Comparison of ENCODE assay signal across 16 cellular contexts in genomic region chr6:89291256-89291819, GRCh38. TPM values are rescaled to one million over a fixed set of nuclear protein-coding genes. Genes with fewer than 3 reads are reported as not detected.
DNase-seq lines count a peak whose midpoint lies in the region; ATAC-seq and TF ChIP-seq lines count a peak whose summit lies in the region.
"Had no signal": no experiment of that assay in that cellular context is flagged by ENCODE, and none has a peak within 500 bp of the region (broad histone marks: within the 10 kb centered on the region; RNA-seq: fewer than 3 reads in every experiment).

No MANE protein-coding gene starts in this region.

- 0 out of 3 replicates have a peak, but pooled peaks have one; percentile 27 for ATAC-seq in DND-41 (ENCODE audit: insufficient read depth, low read depth)
- ATAC-seq: CD8-positive, alpha-beta T cell had no signal

- H4K8ac ChIP-seq in mesenchymal stem cell (ENCODE audit: low read length): peak overlapping the region; percentile 42

- H3K79me2 ChIP-seq in DND-41 (ENCODE audit: insufficient read depth, low read length): no peaks in the 10 kb centered on the region
- H3K79me2 ChIP-seq in osteoblast (ENCODE audit: insufficient read depth, low read length): no peaks in the 10 kb centered on the region

- H3K4me3 ChIP-seq in DND-41 (ENCODE audit: low read depth in 1 of 2, low read length in 2 of 2): no peak overlapping the region
- H3K4me3 ChIP-seq in SJCRH30: no peak overlapping the region
- no peak overlapping the region for H3K4me3 ChIP-seq in mesenchymal stem cell (ENCODE audit: insufficient read depth in 1 of 2, low read depth in 1 of 2, low read length in 2 of 2)
- H3K4me3 ChIP-seq in osteoblast (ENCODE audit: insufficient read depth, low read length): no peak overlapping the region

- H3K27ac ChIP-seq in DND-41 (ENCODE audit: low read length) (no peak overlapping the region), SJCRH30 (peak overlapping the region; percentile 16), mesenchymal stem cell (ENCODE audit: low read length, poor library complexity, severe bottlenecking) (no peak overlapping the region), osteoblast (ENCODE audit: low read depth, low read length) (no peak overlapping the region)

- DNase-seq in DND-41 (no peak), SJCRH30 (no peak), mesenchymal stem cell (no peak), NCI-H526 treated with DMSO at 0.1 percent for 48 hours (lab: John Stamatoyannopoulos, UW) (no peak), osteoblast (ENCODE audit: insufficient read length, low spot score, missing footprints) (no peak), glomerular visceral epithelial cell (ENCODE audit: extremely low spot score) (no peak)
- DNase-seq: EL, KG1, NCI-H1048, NCI-H146, NCI-H2107, NCI-H345, NCI-H748 treated with DMSO at 0.1 percent for 48 hours, SHP77 treated with DMSO at 0.1 percent for 48 hours had no signal

- H2BK15ac ChIP-seq in mesenchymal stem cell (ENCODE audit: low read depth, poor library complexity, severe bottlenecking): no peak overlapping the region

- no peak overlapping the region for H3K23ac ChIP-seq in mesenchymal stem cell (ENCODE audit: low read length in 2 of 2)

- no peak overlapping the region for H3K14ac ChIP-seq in mesenchymal stem cell (ENCODE audit: low read length in 2 of 2)

- H3K9me3 ChIP-seq in DND-41 (ENCODE audit: insufficient read depth, low read length, severe bottlenecking) (no peaks in the 10 kb centered on the region), SJCRH30 (replicated peaks) (no peaks in the 10 kb centered on the region), mesenchymal stem cell (ENCODE audit: control insufficient read depth, low read length) (no peaks in the 10 kb centered on the region), osteoblast (ENCODE audit: low read depth, low read length) (no peaks in the 10 kb centered on the region)

- no peak overlapping the region for H3K4ac ChIP-seq in mesenchymal stem cell (ENCODE audit: low read depth in 1 of 2, low read length in 2 of 2)

- H2AFZ ChIP-seq in DND-41 (ENCODE audit: low read depth, low read length) (no peak overlapping the region), mesenchymal stem cell (ENCODE audit: low read depth, low read length) (no peak overlapping the region), osteoblast (ENCODE audit: low read length) (no peak overlapping the region)

- H2BK5ac ChIP-seq in mesenchymal stem cell (ENCODE audit: low read depth, low read length, poor library complexity, severe bottlenecking): no peak overlapping the region

- TF ChIP-seq CTCF in DND-41 (IDR thresholded peaks at IDR 0.05; ENCODE audit: borderline replicate concordance, extremely low read depth, low read length, poor library complexity, severe bottlenecking) (no peak), GM12874 (IDR thresholded peaks at IDR 0.05; ENCODE audit: insufficient read depth, low read depth, low read length) (peak; percentile 55; the same call in 1 of the 2 replicates), osteoblast (IDR thresholded peaks at IDR 0.05; ENCODE audit: extremely low read depth, low read depth, low read length) (no peak)

- H3K36me3 ChIP-seq in DND-41 (ENCODE audit: insufficient read depth, low read length) (no peaks in the 10 kb centered on the region), SJCRH30 (no peaks in the 10 kb centered on the region), mesenchymal stem cell (ENCODE audit: control insufficient read depth in 1 of 2, insufficient read depth in 2 of 2, low read depth in 1 of 2, low read length in 2 of 2) (no peaks in the 10 kb centered on the region), osteoblast (ENCODE audit: insufficient read depth, low read length) (no peaks in the 10 kb centered on the region)

- H3K9ac ChIP-seq in DND-41 (ENCODE audit: low read depth, low read length) (no peak overlapping the region), mesenchymal stem cell (ENCODE audit: low read length) (no peak overlapping the region)

- no peak overlapping the region for H3K4me2 ChIP-seq in DND-41 (ENCODE audit: insufficient read depth, low read length)
- H3K4me2 ChIP-seq in mesenchymal stem cell (ENCODE audit: low read length, poor library complexity, severe bottlenecking): no peak overlapping the region
- no peak overlapping the region for H3K4me2 ChIP-seq in osteoblast (ENCODE audit: insufficient read depth, low read length)

- no peaks in the 10 kb centered on the region for H4K20me1 ChIP-seq in DND-41 (ENCODE audit: insufficient read depth, low read length)
- H4K20me1 ChIP-seq in osteoblast (ENCODE audit: insufficient read depth, low read length): no peaks in the 10 kb centered on the region

- no peak overlapping the region for H4K91ac ChIP-seq in mesenchymal stem cell (ENCODE audit: low read length)

- no peak overlapping the region for H2BK12ac ChIP-seq in mesenchymal stem cell (ENCODE audit: low read length in 2 of 2)

- no peaks in the 10 kb centered on the region for H3K79me1 ChIP-seq in mesenchymal stem cell (replicated peaks; ENCODE audit: low read length, poor library complexity, severe bottlenecking)

- no peak overlapping the region for H3K18ac ChIP-seq in mesenchymal stem cell (ENCODE audit: low read depth in 1 of 2, low read length in 2 of 2)

- no peak overlapping the region for H2BK120ac ChIP-seq in mesenchymal stem cell (ENCODE audit: low read depth, low read length)

- H3K4me1 ChIP-seq in DND-41 (ENCODE audit: insufficient read depth, low read length) (no peaks in the 10 kb centered on the region), SJCRH30 (peaks cover 12% of the 10 kb centered on the region), mesenchymal stem cell (ENCODE audit: control insufficient read depth, insufficient read depth, low read depth, low read length) (no peaks in the 10 kb centered on the region), osteoblast (ENCODE audit: insufficient read depth, low read length) (no peaks in the 10 kb centered on the region)

- H2AK5ac ChIP-seq in mesenchymal stem cell (ENCODE audit: low read length, severe bottlenecking): no peak overlapping the region

- WGBS in mesenchymal stem cell: 80% methylated on average over 11 of the region's 11 CpGs

- no peaks in the 10 kb centered on the region for H3K27me3 ChIP-seq in DND-41 (ENCODE audit: insufficient read depth, low read length, poor library complexity)
- H3K27me3 ChIP-seq in SJCRH30: no peaks in the 10 kb centered on the region
- peaks cover 60 to 66% of the 10 kb centered on the region in 2 experiments for H3K27me3 ChIP-seq in mesenchymal stem cell (ENCODE audit: control insufficient read depth in 1 of 2, insufficient read depth in 1 of 2, low read length in 2 of 2)
- H3K27me3 ChIP-seq in osteoblast (ENCODE audit: insufficient read depth, low read length): peaks cover 43% of the 10 kb centered on the region

RNA-seq across cellular contexts. Expression of gene GABRR2, which starts 23.8 kb away (rescaled TPM):
- 0.32 and 0.33 TPM in 2 replicates for total RNA-seq in SJCRH30 (2014; rRNA removed; shearing (Covaris generic))
- polyA plus RNA-seq in mesenchymal stem cell (2013, experiment 1 of 2): 0.14 TPM
- polyA plus RNA-seq in mesenchymal stem cell (2013, experiment 2 of 2): 0.11 TPM
- total RNA-seq in osteoblast: not detected in 2 replicates
